Comparison of ENCODE assay signal across 15 cellular contexts in the genomic region with DNA sequence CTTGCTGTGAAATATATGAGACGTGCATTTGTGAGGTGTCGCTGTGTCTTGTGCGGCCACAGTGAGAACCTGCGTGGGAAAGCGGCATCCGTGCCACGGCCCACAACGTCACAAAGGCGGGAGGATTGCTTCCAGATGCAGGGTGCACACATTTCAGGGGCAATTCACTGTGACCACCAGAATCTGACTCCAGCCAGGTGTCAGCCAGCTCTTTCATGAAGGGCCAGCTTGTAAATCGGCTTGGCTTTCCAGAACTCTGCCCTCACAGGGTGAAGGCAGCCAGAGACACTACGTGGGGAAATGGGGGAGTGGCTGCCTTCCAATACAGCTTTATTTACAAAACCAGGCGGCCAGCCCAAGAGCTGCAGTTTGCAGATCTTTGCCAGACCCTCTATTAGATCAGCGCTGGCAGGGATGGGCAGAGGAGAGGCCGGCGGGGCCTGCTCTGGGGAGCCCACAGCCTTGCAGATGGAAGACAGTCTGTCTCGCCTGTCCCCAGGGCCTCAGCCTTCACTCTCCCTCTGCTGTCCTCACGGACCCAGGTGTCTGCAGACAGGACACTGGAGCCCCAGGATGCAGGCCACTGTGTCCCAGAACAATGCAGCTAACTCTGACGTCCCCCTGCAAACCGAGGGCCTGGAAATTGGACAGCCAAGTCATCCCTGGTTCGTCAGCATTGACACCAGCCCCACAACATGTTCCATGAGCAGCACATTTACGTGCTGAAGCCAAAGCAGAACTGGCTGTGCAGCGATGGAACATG. TPM values are rescaled to one million over a fixed set of nuclear protein-coding genes. Genes with fewer than 3 reads are reported as not detected.
DNase-seq lines count a peak whose midpoint lies in the region; ATAC-seq, FAIRE-seq and TF ChIP-seq lines count a peak whose summit lies in the region.
"Had no signal": no experiment of that assay in that cellular context is flagged by ENCODE, and none has a peak within 500 bp of the region (broad histone marks: within the 10 kb centered on the region; RNA-seq: fewer than 3 reads in every experiment).

No MANE protein-coding gene starts in this region.

- no peak for FAIRE-seq in small intestine (lab: Jason Lieb, UNC)

- H3K4me1 ChIP-seq in esophagus muscularis mucosa (peaks cover 21 to 36% (median 29%) of the 10 kb centered on the region in 4 donors), liver (ENCODE audit: control insufficient read depth in 4 of 4, insufficient read depth in 4 of 4, low read length in 3 of 4) (peaks cover 10 to 25% (median 19%) of the 10 kb centered on the region in 4 donors), small intestine (ENCODE audit: control insufficient read depth in 2 of 2, insufficient read depth in 1 of 2, low read depth in 1 of 2, low read length in 1 of 2) (no peaks in the 10 kb centered on the region)

- WGBS in esophagus muscularis mucosa: 27% methylated on average over 15 of the region's 22 CpGs
- 46% methylated on average over 22 of the region's 22 CpGs for WGBS in liver
- WGBS in small intestine, 3 donors: 47 to 59% (median 50%) methylated on average over 22 of the region's 22 CpGs

- H3K36me3 ChIP-seq in esophagus muscularis mucosa (peaks cover 0 to 60% (median 43%) of the 10 kb centered on the region in 4 donors), liver (ENCODE audit: control insufficient read depth in 4 of 4, insufficient read depth in 3 of 4, low read depth in 1 of 4, low read length in 3 of 4) (no peaks in the 10 kb centered on the region), small intestine (ENCODE audit: control insufficient read depth in 2 of 2, insufficient read depth in 2 of 2, low read length in 2 of 2) (no peaks in the 10 kb centered on the region)

- no peaks in the 10 kb centered on the region for H3K9me3 ChIP-seq in esophagus muscularis mucosa
- no peaks in the 10 kb centered on the region for H3K9me3 ChIP-seq in liver (ENCODE audit: control insufficient read depth in 4 of 4, low read length in 3 of 4)
- no peaks in the 10 kb centered on the region for H3K9me3 ChIP-seq in small intestine (ENCODE audit: control insufficient read depth, low read depth)

- DNase-seq in G401 (ENCODE audit: low spot score) (peak; percentile 22), esophagus muscularis mucosa (ENCODE audit: extremely low spot score) (no peak), putamen (ENCODE audit: low spot score) (peak; percentile 24), germinal center (ENCODE audit: low spot score) (no peak), small intestine (no peak), glomerular visceral epithelial cell (ENCODE audit: extremely low spot score) (no peak)
- DNase-seq: activated CD4-positive, alpha-beta T cell treated with anti-CD3 and anti-CD28 coated beads, Interleukin-2, amount 50 U/mL, for 1 hour; amniotic stem cell; DMS 273 treated with DMSO at 0.1 percent for 48 hours; erythroblast; NCI-H2081; NCI-H82 had no signal

- intact Hi-C loops in esophagus muscularis mucosa (cut with DNase I): loop anchor here (10.0 kb wide), 1 partner anchor 92 kb away; no protein-coding TSS in a partner anchor

- in situ Hi-C loops in G401 (cut with HindIII; ENCODE audit: low sequenced_read_pairs): no loop called here

- peak overlapping the region; percentile 5 to 70 (median 30) for H3K27ac ChIP-seq in esophagus muscularis mucosa (replicated peaks in 1 of 4)
- H3K27ac ChIP-seq in liver (ENCODE audit: low read depth in 1 of 2, low read length in 2 of 2): peak overlapping the region; percentile 67 to 71
- no peak overlapping the region for H3K27ac ChIP-seq in small intestine (ENCODE audit: low read depth in 1 of 2, low read length in 1 of 2)
- H3K27ac ChIP-seq: coronary artery had no signal

- TF ChIP-seq POLR2A in esophagus muscularis mucosa (IDR thresholded peaks at IDR 0.05; ENCODE audit: low read depth): no peak

- no peak overlapping the region for H3K4me3 ChIP-seq in esophagus muscularis mucosa
- H3K4me3 ChIP-seq in liver (ENCODE audit: low read depth in 1 of 3, low read length in 3 of 3): no peak overlapping the region
- no peak overlapping the region for H3K4me3 ChIP-seq in small intestine (ENCODE audit: low read depth in 1 of 2, low read length in 2 of 2)
- H3K4me3 ChIP-seq: coronary artery had no signal

- TF ChIP-seq EP300 in esophagus muscularis mucosa (IDR thresholded peaks at IDR 0.05): no peak

- TF ChIP-seq CTCF in esophagus muscularis mucosa (IDR thresholded peaks at IDR 0.05) (no peak), liver (IDR thresholded peaks at IDR 0.05; ENCODE audit: low read depth, low read length, missing input control) (no peak)

- no peak for ATAC-seq in HG03432 (IDR thresholded peaks at IDR 0.05; ENCODE audit: unreplicated experiment)

- peak; percentile 57 to 67 for TF ChIP-seq RAD21 in liver (IDR thresholded peaks at IDR 0.05)

- H3K27me3 ChIP-seq in esophagus muscularis mucosa (no peaks in the 10 kb centered on the region), liver (ENCODE audit: control insufficient read depth in 4 of 4, insufficient read depth in 4 of 4, low read length in 3 of 4) (no peaks in the 10 kb centered on the region), small intestine (ENCODE audit: control insufficient read depth in 2 of 2, insufficient read depth in 2 of 2, low read length in 2 of 2) (no peaks in the 10 kb centered on the region)

- H3K9ac ChIP-seq in liver (ENCODE audit: low read depth in 1 of 2, low read length in 2 of 2): peak overlapping the region in 1 of 2 donors; percentile 5

TF ChIP-seq in liver, 16 proteins besides CTCF, POLR2A, EP300 and RAD21:
- peak; percentile 86 to 90 for TF ChIP-seq HNF4A (conservative IDR thresholded peaks at IDR 0.05)
- TF ChIP-seq HNF4G (IDR thresholded peaks at IDR 0.05): peak; percentile 54
- TF ChIP-seq TAF1 (conservative IDR thresholded peaks at IDR 0.05): no peak
- peak in 1 of 2 donors; percentile 25 for TF ChIP-seq JUND (IDR thresholded peaks at IDR 0.05)
- TF ChIP-seq YY1 (IDR thresholded peaks at IDR 0.05): peak; percentile 74
- TF ChIP-seq RXRA (IDR thresholded peaks at IDR 0.05): peak in 1 of 2 donors; percentile 73
- TF ChIP-seq FOXA1 (IDR thresholded peaks at IDR 0.05): peak; percentile 74
- TF ChIP-seq, protein P1, sequence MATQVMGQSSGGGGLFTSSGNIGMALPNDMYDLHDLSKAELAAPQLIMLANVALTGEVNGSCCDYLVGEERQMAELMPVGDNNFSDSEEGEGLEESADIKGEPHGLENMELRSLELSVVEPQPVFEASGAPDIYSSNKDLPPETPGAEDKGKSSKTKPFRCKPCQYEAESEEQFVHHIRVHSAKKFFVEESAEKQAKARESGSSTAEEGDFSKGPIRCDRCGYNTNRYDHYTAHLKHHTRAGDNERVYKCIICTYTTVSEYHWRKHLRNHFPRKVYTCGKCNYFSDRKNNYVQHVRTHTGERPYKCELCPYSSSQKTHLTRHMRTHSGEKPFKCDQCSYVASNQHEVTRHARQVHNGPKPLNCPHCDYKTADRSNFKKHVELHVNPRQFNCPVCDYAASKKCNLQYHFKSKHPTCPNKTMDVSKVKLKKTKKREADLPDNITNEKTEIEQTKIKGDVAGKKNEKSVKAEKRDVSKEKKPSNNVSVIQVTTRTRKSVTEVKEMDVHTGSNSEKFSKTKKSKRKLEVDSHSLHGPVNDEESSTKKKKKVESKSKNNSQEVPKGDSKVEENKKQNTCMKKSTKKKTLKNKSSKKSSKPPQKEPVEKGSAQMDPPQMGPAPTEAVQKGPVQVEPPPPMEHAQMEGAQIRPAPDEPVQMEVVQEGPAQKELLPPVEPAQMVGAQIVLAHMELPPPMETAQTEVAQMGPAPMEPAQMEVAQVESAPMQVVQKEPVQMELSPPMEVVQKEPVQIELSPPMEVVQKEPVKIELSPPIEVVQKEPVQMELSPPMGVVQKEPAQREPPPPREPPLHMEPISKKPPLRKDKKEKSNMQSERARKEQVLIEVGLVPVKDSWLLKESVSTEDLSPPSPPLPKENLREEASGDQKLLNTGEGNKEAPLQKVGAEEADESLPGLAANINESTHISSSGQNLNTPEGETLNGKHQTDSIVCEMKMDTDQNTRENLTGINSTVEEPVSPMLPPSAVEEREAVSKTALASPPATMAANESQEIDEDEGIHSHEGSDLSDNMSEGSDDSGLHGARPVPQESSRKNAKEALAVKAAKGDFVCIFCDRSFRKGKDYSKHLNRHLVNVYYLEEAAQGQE (IDR thresholded peaks at IDR 0.05): no peak
- TF ChIP-seq SP1 (IDR thresholded peaks at IDR 0.05): peak; percentile 77
- peak; percentile 91 for TF ChIP-seq FOXA2 (IDR thresholded peaks at IDR 0.05)
TF ChIP-seq in liver: peak in this region for 8.

RNA-seq across cellular contexts. Expression of a gene that starts 53.5 kb away (rescaled TPM):
- total RNA-seq in G401 (2014; rRNA removed; shearing (Covaris generic)): 0.51 TPM in 1 of 2 replicates, not detected in the other
- total RNA-seq in esophagus muscularis mucosa (10 to 100 TPM; 28.2 to 52.4 (median 41.8) TPM), liver (1 to 10 TPM; 5.8 to 7.1 TPM)
- polyA plus RNA-seq in liver (1 to 10 TPM; 2.7 to 3.4 TPM), small intestine (1 to 10 TPM in 1 of 3 donors, under 1 TPM in 1, not detected in 1; 0.54 to 9.3 TPM)

Comparison
In these comparisons a context has a peak if more than half of its experiments do, and no peak if none do; other contexts are left out.
1. DNase-seq: peak in G401 (single experiment) and putamen (single experiment); none in esophagus muscularis mucosa (single experiment), germinal center (single experiment), small intestine (single experiment) and glomerular visceral epithelial cell (single experiment).
2. H3K27ac ChIP-seq: peak in esophagus muscularis mucosa (4 of 4) and liver (2 of 2); none in small intestine (0 of 2).